ENCODE assay signal across 8 cellular contexts in the genomic region with DNA sequence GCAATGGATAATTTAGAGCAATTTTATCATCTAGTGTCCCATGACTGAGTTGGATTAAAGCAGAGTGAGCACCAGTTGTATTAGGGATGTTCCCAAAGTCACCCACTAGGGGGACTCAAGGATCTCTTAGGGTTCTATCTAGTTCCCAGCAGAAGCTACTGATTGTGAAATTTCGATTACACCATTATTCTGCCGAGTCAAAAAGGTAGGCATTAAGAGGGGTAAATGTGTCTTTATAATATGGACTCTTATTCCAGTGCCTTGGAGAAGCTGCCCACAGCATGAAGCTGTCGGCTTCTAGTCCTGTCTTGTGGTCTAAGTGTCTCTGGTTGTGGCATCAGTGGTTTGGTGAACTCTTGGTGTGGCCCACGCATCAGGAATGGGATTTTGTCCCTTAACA. TPM values are rescaled to one million over a fixed set of nuclear protein-coding genes. Genes with fewer than 3 reads are reported as not detected.
A peak's percentile ranks its signal among the peaks of the same experiment; 100 is the strongest.
DNase-seq lines count a peak whose midpoint lies in the region; ATAC-seq lines count a peak whose summit lies in the region.

No MANE protein-coding gene starts in this region.

- no peak overlapping the region for H3K4me3 ChIP-seq in adipocyte (ENCODE audit: low read length)

- peaks cover 7% of the 10 kb centered on the region for H3K36me3 ChIP-seq in adipocyte (ENCODE audit: control insufficient read depth, insufficient read depth, low read length, severe bottlenecking)

- no peak overlapping the region for H3K4me3 Mint-ChIP-seq in activated naive CD4-positive, alpha-beta T cell treated with anti-CD3 and anti-CD28 coated beads, Interleukin-2, amount 10 ng/mL, durations not matched to agents 7 days and 5 days

- no peaks in the 10 kb centered on the region for H3K9me3 Mint-ChIP-seq in activated naive CD4-positive, alpha-beta T cell treated with anti-CD3 and anti-CD28 coated beads, Interleukin-2, amount 10 ng/mL, durations not matched to agents 7 days and 5 days

- no peak overlapping the region for H3K9ac ChIP-seq in adipocyte (ENCODE audit: low read length)

- DNase-seq in activated naive CD4-positive, alpha-beta T cell treated with anti-CD3 and anti-CD28 coated beads, Interleukin-2, amount 10 ng/mL, durations not matched to agents 7 days and 5 days = peak; percentile 59
- DNase-seq in activated naive CD4-positive, alpha-beta T cell treated with Interleukin-2 at 50 U/mL for 16 hours = no peak
- DNase-seq in NCI-H510A (lab: John Stamatoyannopoulos, UW) (peak; percentile 29), adipocyte (ENCODE audit: low read depth) (peak; percentile 97), left cardiac atrium (no peak), renal cortical epithelial cell (ENCODE audit: low read depth) (peak; percentile 84), GOT3 (lab: John Stamatoyannopoulos, UW) (no peak)

- H3K4me1 ChIP-seq in adipocyte (ENCODE audit: control insufficient read depth, insufficient read depth, low read length) = peaks cover 8% of the 10 kb centered on the region

- no peak overlapping the region for H3K27ac Mint-ChIP-seq in activated naive CD4-positive, alpha-beta T cell treated with anti-CD3 and anti-CD28 coated beads, Interleukin-2, amount 10 ng/mL, durations not matched to agents 7 days and 5 days

- H3K4me1 Mint-ChIP-seq in activated naive CD4-positive, alpha-beta T cell treated with anti-CD3 and anti-CD28 coated beads, Interleukin-2, amount 10 ng/mL, durations not matched to agents 7 days and 5 days = peaks cover 16% of the 10 kb centered on the region

- intact Hi-C loops in left cardiac atrium (cut with DNase I) = loop anchor here (2.0 kb wide), 2 partner anchors 95 to 97 kb away; partner anchors contain the start of gene HGFAC (in 1 of the 2)

- H3K27me3 Mint-ChIP-seq in activated naive CD4-positive, alpha-beta T cell treated with anti-CD3 and anti-CD28 coated beads, Interleukin-2, amount 10 ng/mL, durations not matched to agents 7 days and 5 days = peaks cover 3% of the 10 kb centered on the region

- ATAC-seq in HG02642 (IDR thresholded peaks at IDR 0.05; ENCODE audit: poor library complexity, unreplicated experiment) (peak; percentile 74), left cardiac atrium (peak; percentile 93 to 95)

- CTCF ChIA-PET in activated naive CD4-positive, alpha-beta T cell treated with anti-CD3 and anti-CD28 coated beads, Interleukin-2, amount 10 ng/mL, durations not matched to agents 7 days and 5 days (lab: Charles Lee) = interaction anchor here (0.8 to 2.6 kb wide), 18 partner anchors 10 to 239 kb away, joined by 3 to 17 read pairs (median 4); partner anchors contain the start of gene HGFAC

- no peaks in the 10 kb centered on the region for H3K9me3 ChIP-seq in adipocyte (ENCODE audit: control insufficient read depth, low read length)

- no peaks in the 10 kb centered on the region for H3K36me3 Mint-ChIP-seq in activated naive CD4-positive, alpha-beta T cell treated with anti-CD3 and anti-CD28 coated beads, Interleukin-2, amount 10 ng/mL, durations not matched to agents 7 days and 5 days

- no peaks in the 10 kb centered on the region for H3K27me3 ChIP-seq in adipocyte (replicated peaks; ENCODE audit: control insufficient read depth, insufficient read depth, low read length)

RNA-seq across cellular contexts. Expression of gene RGS12, which starts 53.3 kb away (rescaled TPM):
- total RNA-seq in left cardiac atrium = 10 to 100 TPM; 13.3 to 16.6 TPM
- total RNA-seq in renal cortical epithelial cell = 24.7 and 27.4 TPM in 2 replicates

Comparison
In these comparisons a context has a peak if more than half of its experiments do, and no peak if none do; other contexts are left out.
1. DNase-seq: peak in activated naive CD4-positive, alpha-beta T cell treated with anti-CD3 and anti-CD28 coated beads, Interleukin-2, amount 10 ng/mL, durations not matched to agents 7 days and 5 days (single experiment), NCI-H510A (single experiment), adipocyte (single experiment) and renal cortical epithelial cell (single experiment); none in activated naive CD4-positive, alpha-beta T cell treated with Interleukin-2 at 50 U/mL for 16 hours (single experiment), left cardiac atrium (single experiment) and GOT3 (single experiment).